Comparison of ENCODE assay signal across 2 cellular contexts in genomic region chr9:104553261-104553660, GRCh38.
TF ChIP-seq lines count a peak whose summit lies in the region.

No MANE protein-coding gene starts in this region.

TF ChIP-seq in SK-N-SH, 30 proteins besides CTCF, POLR2A, EP300 and RAD21 (continued from another document):
- TF ChIP-seq REST (IDR thresholded peaks at IDR 0.05; ENCODE audit: low read depth, low read length) (no peak), USF2 (IDR thresholded peaks at IDR 0.05; ENCODE audit: borderline replicate concordance, low read depth, low read length) (no peak), MAX (IDR thresholded peaks at IDR 0.05; ENCODE audit: low read depth) (no peak)

TF ChIP-seq in SK-N-SH treated with all-trans-retinoic acid at 6 μM for 48 hours, 23 proteins besides CTCF, POLR2A, EP300 and RAD21 (continued from another document):
- TF ChIP-seq TSHZ2 (CRISPR knock-in tag; IDR thresholded peaks at IDR 0.05), result no peak
- no peak for TF ChIP-seq CSRNP3 (CRISPR knock-in tag; IDR thresholded peaks at IDR 0.05)
- no peak for TF ChIP-seq ARNTL (CRISPR knock-in tag; IDR thresholded peaks at IDR 0.05; ENCODE audit: borderline replicate concordance, low read depth)
- TF ChIP-seq RARB (CRISPR knock-in tag; IDR thresholded peaks at IDR 0.05), result no peak
- TF ChIP-seq PATZ1 (CRISPR knock-in tag; IDR thresholded peaks at IDR 0.05; ENCODE audit: borderline replicate concordance), result no peak
- no peak for TF ChIP-seq BACH2 (CRISPR knock-in tag; IDR thresholded peaks at IDR 0.05; ENCODE audit: borderline replicate concordance)
- TF ChIP-seq SNAI2 (CRISPR knock-in tag; IDR thresholded peaks at IDR 0.05), result no peak
- no peak for TF ChIP-seq ISL1 (CRISPR knock-in tag; IDR thresholded peaks at IDR 0.05)
- no peak for TF ChIP-seq ESRRG (CRISPR knock-in tag; IDR thresholded peaks at IDR 0.05)
- TF ChIP-seq PPARA (CRISPR knock-in tag; IDR thresholded peaks at IDR 0.05; ENCODE audit: borderline replicate concordance), result no peak
